20 cellular contexts compared by ENCODE assay signal in the genomic region with DNA sequence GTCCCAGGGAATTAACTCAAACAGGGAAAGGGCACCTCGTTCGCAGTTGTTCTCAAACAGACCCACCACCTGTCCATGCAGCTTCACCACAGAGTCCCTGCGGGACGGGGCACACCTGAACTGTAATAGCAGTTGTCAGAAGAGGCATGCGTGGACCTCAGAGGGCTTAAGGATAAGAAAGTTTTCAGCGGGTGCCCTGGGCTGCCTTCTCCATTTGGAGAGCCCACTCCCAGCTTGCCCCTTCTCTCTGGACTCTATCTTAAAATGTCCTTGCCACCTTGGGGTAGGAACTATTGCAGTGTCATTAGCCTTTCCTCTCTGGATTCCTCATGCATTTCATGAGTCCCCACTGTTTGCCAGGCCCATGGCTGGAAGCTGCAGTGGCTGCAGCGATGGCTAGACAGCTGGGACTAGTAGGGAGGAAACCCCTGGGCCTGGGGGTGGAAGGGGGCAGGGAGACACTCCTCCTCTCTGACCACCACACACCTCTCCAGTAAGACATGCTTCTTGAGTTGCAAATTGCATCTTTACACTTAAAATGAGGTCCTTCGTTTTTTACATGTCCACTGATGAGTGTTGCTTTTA. TPM values are rescaled to one million over a fixed set of nuclear protein-coding genes. Genes with fewer than 3 reads are reported as not detected.
DNase-seq lines count a peak whose midpoint lies in the region; ATAC-seq and TF ChIP-seq lines count a peak whose summit lies in the region.
"Had no signal": no experiment of that assay in that cellular context is flagged by ENCODE, and none has a peak within 500 bp of the region (broad histone marks: within the 10 kb centered on the region; RNA-seq: fewer than 3 reads in every experiment).

No MANE protein-coding gene starts in this region.

- POLR2A ChIA-PET in activated CD8-positive, alpha-beta T cell treated with anti-CD3 and anti-CD28 coated beads, Interleukin-2, amount 10 ng/mL, durations not matched to agents 7 days and 5 days (lab: Charles Lee): no interaction called here

- no peak for ATAC-seq in left lobe of liver
- no peak for ATAC-seq in GM19455 (IDR thresholded peaks at IDR 0.05; ENCODE audit: unreplicated experiment)
- ATAC-seq in activated CD8-positive, alpha-beta T cell treated with anti-CD3 and anti-CD28 coated beads, Interleukin-2, amount 10 ng/mL, durations not matched to agents 7 days and 5 days: no peak
- ATAC-seq: Panc1, SK-N-SH treated with all-trans-retinoic acid at 6 μM for 48 hours had no signal

- no peak for TF ChIP-seq CTCF in endothelial cell (IDR thresholded peaks at IDR 0.05; ENCODE audit: unreplicated experiment)

- H3K36me3 Mint-ChIP-seq in endothelial cell (ENCODE audit: low read depth, unreplicated experiment): peaks cover 29% of the 10 kb centered on the region
- peaks cover 11% of the 10 kb centered on the region for H3K36me3 Mint-ChIP-seq in activated CD8-positive, alpha-beta T cell treated with anti-CD3 and anti-CD28 coated beads, Interleukin-2, amount 10 ng/mL, durations not matched to agents 7 days and 5 days (ENCODE audit: low read depth)

- H3K27me3 Mint-ChIP-seq in endothelial cell (ENCODE audit: unreplicated experiment): no peaks in the 10 kb centered on the region
- H3K27me3 Mint-ChIP-seq in activated CD8-positive, alpha-beta T cell treated with anti-CD3 and anti-CD28 coated beads, Interleukin-2, amount 10 ng/mL, durations not matched to agents 7 days and 5 days (ENCODE audit: low read depth): no peaks in the 10 kb centered on the region
- H3K27me3 Mint-ChIP-seq: IgD-negative memory B cell had no signal

- H3K4me1 Mint-ChIP-seq in endothelial cell (ENCODE audit: unreplicated experiment): peaks cover 19% of the 10 kb centered on the region
- H3K4me1 Mint-ChIP-seq in activated CD8-positive, alpha-beta T cell treated with anti-CD3 and anti-CD28 coated beads, Interleukin-2, amount 10 ng/mL, durations not matched to agents 7 days and 5 days (ENCODE audit: low read depth): no peaks in the 10 kb centered on the region

- intact Hi-C loops in posterior vena cava (cut with DNase I): no loop called here

- no peak overlapping the region for H3K4me3 Mint-ChIP-seq in endothelial cell (ENCODE audit: unreplicated experiment)
- H3K4me3 Mint-ChIP-seq in activated CD8-positive, alpha-beta T cell treated with anti-CD3 and anti-CD28 coated beads, Interleukin-2, amount 10 ng/mL, durations not matched to agents 7 days and 5 days: no peak overlapping the region
- H3K4me3 Mint-ChIP-seq: CD14-positive monocyte, IgD-negative memory B cell had no signal

- DNase-seq in activated effector memory CD4-positive, alpha-beta T cell treated with anti-CD3 and anti-CD28 coated beads, Interleukin-2, amount 50 U/mL, for 16 hours: peak; percentile 53
- no peak for DNase-seq in activated effector memory CD4-positive, alpha-beta T cell treated with Interleukin-2 at 50 U/mL for 16 hours
- DNase-seq in NCI-H524 treated with DMSO at 0.1 percent for 48 hours (lab: John Stamatoyannopoulos, UW): peak; percentile 91
- DNase-seq in endothelial cell (ENCODE audit: low spot score): no peak
- DNase-seq in posterior vena cava (ENCODE audit: low spot score): peak; percentile 41
- DNase-seq in left lobe of liver (ENCODE audit: low spot score): no peak
- no peak for DNase-seq in activated CD8-positive, alpha-beta T cell treated with anti-CD3 and anti-CD28 coated beads, Interleukin-2, amount 10 ng/mL, durations not matched to agents 7 days and 5 days
- DNase-seq: DMS153, GOT3, MV-4-11, NCI-H1105 treated with DMSO at 0.1 percent for 48 hours, NCI-H2081 treated with DMSO at 0.1 percent for 48 hours, NCI-H446 treated with DMSO at 0.1 percent for 48 hours, NCI-H748 treated with DMSO at 0.1 percent for 48 hours, SIG-M5 had no signal

- H3K9me3 Mint-ChIP-seq in endothelial cell (ENCODE audit: unreplicated experiment): no peaks in the 10 kb centered on the region
- no peaks in the 10 kb centered on the region for H3K9me3 Mint-ChIP-seq in activated CD8-positive, alpha-beta T cell treated with anti-CD3 and anti-CD28 coated beads, Interleukin-2, amount 10 ng/mL, durations not matched to agents 7 days and 5 days (ENCODE audit: insufficient read depth)
- H3K9me3 Mint-ChIP-seq: IgD-negative memory B cell had no signal

- H3K27ac Mint-ChIP-seq in endothelial cell (ENCODE audit: unreplicated experiment): peak overlapping the region; percentile 57
- H3K27ac Mint-ChIP-seq in activated CD8-positive, alpha-beta T cell treated with anti-CD3 and anti-CD28 coated beads, Interleukin-2, amount 10 ng/mL, durations not matched to agents 7 days and 5 days: no peak overlapping the region

- CTCF ChIA-PET in activated CD8-positive, alpha-beta T cell treated with anti-CD3 and anti-CD28 coated beads, Interleukin-2, amount 10 ng/mL, durations not matched to agents 7 days and 5 days (lab: Charles Lee): no interaction called here

RNA-seq across cellular contexts. Expression of a gene that starts 33.5 kb away (rescaled TPM):
- total RNA-seq in endothelial cell (ENCODE audit: unreplicated experiment): 32.8 TPM
- total RNA-seq in posterior vena cava: 10 to 100 TPM; 29.5 to 29.6 TPM
- total RNA-seq in left lobe of liver: 55.0 TPM
- total RNA-seq in activated CD8-positive, alpha-beta T cell treated with anti-CD3 and anti-CD28 coated beads, Interleukin-2, amount 10 ng/mL, durations not matched to agents 7 days and 5 days: 10 to 100 TPM in 1 of 2 experiments, 1 to 10 TPM in 1; 8.8 to 11.4 TPM

Comparison
In these comparisons a context has a peak if more than half of its experiments do, and no peak if none do; other contexts are left out.
1. DNase-seq: peak in activated effector memory CD4-positive, alpha-beta T cell treated with anti-CD3 and anti-CD28 coated beads, Interleukin-2, amount 50 U/mL, for 16 hours (single experiment), NCI-H524 treated with DMSO at 0.1 percent for 48 hours (single experiment) and posterior vena cava (single experiment); none in activated effector memory CD4-positive, alpha-beta T cell treated with Interleukin-2 at 50 U/mL for 16 hours (single experiment), endothelial cell (single experiment), left lobe of liver (single experiment) and activated CD8-positive, alpha-beta T cell treated with anti-CD3 and anti-CD28 coated beads, Interleukin-2, amount 10 ng/mL, durations not matched to agents 7 days and 5 days (single experiment).